Comparison of ENCODE assay signal across 8 cellular contexts in genomic region chr1:180482425-180483275, GRCh38. TPM values are rescaled to one million over a fixed set of nuclear protein-coding genes. Genes with fewer than 3 reads are reported as not detected.
DNase-seq lines count a peak whose midpoint lies in the region; ATAC-seq, FAIRE-seq and TF ChIP-seq lines count a peak whose summit lies in the region.

No MANE protein-coding gene starts in this region.

- DNase-seq in AG08395 (ENCODE audit: low spot score), result peak; percentile 41
- DNase-seq in GM06990 (ENCODE audit: extremely low read depth, insufficient read length), result no peak
- peak; percentile 34 for DNase-seq in NCI-H187 treated with DMSO at 0.1 percent for 48 hours (lab: John Stamatoyannopoulos, UW)
- DNase-seq in glomerular visceral epithelial cell (ENCODE audit: extremely low spot score), result peak; percentile 57
- peak; percentile 53 for DNase-seq in small intestine
- DNase-seq in GM12891 (ENCODE audit: insufficient read length, low spot score), result no peak

- H3K4me3 ChIP-seq in GM06990 (replicated peaks; ENCODE audit: low read depth, low read length), result no peak overlapping the region
- no peak overlapping the region for H3K4me3 ChIP-seq in small intestine (ENCODE audit: low read depth in 1 of 2, low read length in 2 of 2)

- TF ChIP-seq CTCF in GM06990 (IDR thresholded peaks at IDR 0.05; ENCODE audit: insufficient read depth, low read length, poor library complexity, severe bottlenecking) (peak; percentile 55), VCaP (conservative IDR thresholded peaks at IDR 0.05) (peak; percentile 77)

- H3K4me1 ChIP-seq in small intestine (ENCODE audit: control insufficient read depth in 2 of 2, insufficient read depth in 1 of 2, low read depth in 1 of 2, low read length in 1 of 2), result no peaks in the 10 kb centered on the region

- H3K9me3 ChIP-seq in small intestine (ENCODE audit: control insufficient read depth, low read depth), result no peaks in the 10 kb centered on the region

- no peak for TF ChIP-seq POLR2A in GM12891 (IDR thresholded peaks at IDR 0.05; ENCODE audit: low read depth, low read length)

- FAIRE-seq in small intestine (lab: Jason Lieb, UNC) (peak; percentile 33), GM12891 (lab: Jason Lieb, UNC) (no peak)

- 24 to 27% (median 25%) methylated on average over 10 of the region's 10 CpGs for WGBS in small intestine, 3 donors

- ATAC-seq in GM19395 (IDR thresholded peaks at IDR 0.05; ENCODE audit: unreplicated experiment), result no peak

- H3K36me3 ChIP-seq in GM06990 (ENCODE audit: control insufficient read depth, insufficient read depth, low read length) (peaks cover 4% of the 10 kb centered on the region), small intestine (ENCODE audit: control insufficient read depth in 2 of 2, insufficient read depth in 2 of 2, low read length in 2 of 2) (no peaks in the 10 kb centered on the region)

- H3K27ac ChIP-seq in VCaP (no peak overlapping the region), small intestine (ENCODE audit: low read depth in 1 of 2, low read length in 1 of 2) (no peak overlapping the region)

- H3K27me3 ChIP-seq in GM06990 (replicated peaks; ENCODE audit: control insufficient read depth, insufficient read depth, low read length), result no peaks in the 10 kb centered on the region
- H3K27me3 ChIP-seq in small intestine (ENCODE audit: control insufficient read depth in 2 of 2, insufficient read depth in 2 of 2, low read length in 2 of 2), result no peaks in the 10 kb centered on the region

TF ChIP-seq in GM12891, 5 proteins besides CTCF, POLR2A, EP300 and RAD21:
- no peak for TF ChIP-seq POLR2AphosphoS5 (IDR thresholded peaks at IDR 0.05; ENCODE audit: low read depth, low read length)
- no peak for TF ChIP-seq TAF1 (IDR thresholded peaks at IDR 0.05; ENCODE audit: low read depth, low read length)
- no peak for TF ChIP-seq SPI1 (IDR thresholded peaks at IDR 0.05; ENCODE audit: low read depth, low read length)
- TF ChIP-seq POU2F2 (IDR thresholded peaks at IDR 0.05; ENCODE audit: low read depth, low read length), result no peak
- no peak for TF ChIP-seq PAX5 (IDR thresholded peaks at IDR 0.05; ENCODE audit: insufficient read depth, low read length, severe bottlenecking)

RNA-seq across cellular contexts. Expression of gene ACBD6, which starts 19.7 kb away (rescaled TPM):
- 10 to 100 TPM; 12.7 to 23.0 (median 18.4) TPM for polyA plus RNA-seq in small intestine
- 58.9 TPM for polyA plus RNA-seq in GM12891 (2012; ENCODE audit: low read depth, missing spikeins)

Comparison
In these comparisons a context has a peak if more than half of its experiments do, and no peak if none do; other contexts are left out.
1. DNase-seq: peak in AG08395 (single experiment), NCI-H187 treated with DMSO at 0.1 percent for 48 hours (single experiment), glomerular visceral epithelial cell (single experiment) and small intestine (single experiment); none in GM06990 (single experiment) and GM12891 (single experiment).